ENCODE assay signal across 8 cellular contexts in the genomic region with DNA sequence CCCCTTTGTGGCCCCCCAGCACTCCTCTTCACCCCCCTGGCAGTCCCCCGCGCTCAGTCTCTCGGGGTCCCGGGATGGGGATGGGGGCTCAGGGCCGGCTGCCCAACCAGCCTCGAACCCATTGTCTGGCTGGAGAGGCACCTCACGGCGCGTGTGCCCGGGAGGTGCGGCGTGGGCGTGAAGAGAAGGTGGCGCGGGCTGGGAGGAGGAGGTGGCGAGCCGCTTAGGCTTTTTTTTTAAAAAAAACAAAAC. TPM values are rescaled to one million over a fixed set of nuclear protein-coding genes. Genes with fewer than 3 reads are reported as not detected.
A peak's percentile ranks its signal among the peaks of the same experiment; 100 is the strongest.
DNase-seq lines count a peak whose midpoint lies in the region; ATAC-seq and TF ChIP-seq lines count a peak whose summit lies in the region.

No MANE protein-coding gene starts in this region.

- H3K9me3 Mint-ChIP-seq in neural crest cell, result no peaks in the 10 kb centered on the region

- no peak for TF ChIP-seq EP300 in esophagus muscularis mucosa (IDR thresholded peaks at IDR 0.05)

- no peak overlapping the region for H3K27ac Mint-ChIP-seq in neural crest cell (ENCODE audit: unreplicated experiment)

- DNase-seq in BJ (ENCODE audit: low read depth) (no peak), RKO (ENCODE audit: low spot score) (peak; percentile 52), esophagus muscularis mucosa (ENCODE audit: extremely low spot score) (no peak), neural crest cell (ENCODE audit: low read depth, low spot score) (no peak), NCI-H2107 (lab: John Stamatoyannopoulos, UW) (no peak), dermis blood vessel endothelial cell (no peak)

- no peaks in the 10 kb centered on the region for H3K9me3 ChIP-seq in esophagus muscularis mucosa

- ATAC-seq in GM21529 (IDR thresholded peaks at IDR 0.05; ENCODE audit: unreplicated experiment) (peak; percentile 26), HG02623 (IDR thresholded peaks at IDR 0.05; ENCODE audit: unreplicated experiment) (no peak)

- H3K4me3 ChIP-seq in BJ (ENCODE audit: low read depth, low read length), result peak overlapping the region; percentile 84
- H3K4me3 ChIP-seq in esophagus muscularis mucosa, result peak overlapping the region; percentile 81 to 99 (median 88)

- no peak for TF ChIP-seq CTCF in BJ (IDR thresholded peaks at IDR 0.05; ENCODE audit: insufficient read depth, low read depth, low read length)
- TF ChIP-seq CTCF in esophagus muscularis mucosa (IDR thresholded peaks at IDR 0.05), result no peak
- no peak for TF ChIP-seq CTCF in neural crest cell (conservative IDR thresholded peaks at IDR 0.05)

- H3K27me3 ChIP-seq in BJ (ENCODE audit: control insufficient read depth, insufficient read depth, low read length), result no peaks in the 10 kb centered on the region
- no peaks in the 10 kb centered on the region for H3K27me3 ChIP-seq in esophagus muscularis mucosa

- WGBS in esophagus muscularis mucosa, result under 1% methylated on average over 17 of the region's 17 CpGs

- POLR2A ChIA-PET in BJ (lab: Charles Lee), result no interaction called here

- peaks cover 41% of the 10 kb centered on the region for H3K4me1 Mint-ChIP-seq in neural crest cell

- H3K4me1 ChIP-seq in esophagus muscularis mucosa, result peaks cover 6 to 48% (median 39%) of the 10 kb centered on the region in 4 donors

- intact Hi-C loops in esophagus muscularis mucosa (cut with DNase I), result loop anchor here (5.0 to 10.0 kb wide), 4 partner anchors 72 to 302 kb away; no protein-coding TSS in a partner anchor

- CTCF ChIA-PET in BJ (lab: Yijun Ruan, JAX), result interaction anchor here (1.3 to 1.9 kb wide), 3 partner anchors 291 to 303 kb away, joined by 3 to 6 read pairs (median 3); no protein-coding TSS in a partner anchor

- H3K36me3 ChIP-seq in BJ (ENCODE audit: control insufficient read depth, insufficient read depth, low read length) (no peaks in the 10 kb centered on the region), esophagus muscularis mucosa (no peaks in the 10 kb centered on the region)

- H3K27me3 Mint-ChIP-seq in neural crest cell (ENCODE audit: low read depth), result no peaks in the 10 kb centered on the region

- no peaks in the 10 kb centered on the region for H3K36me3 Mint-ChIP-seq in neural crest cell (ENCODE audit: low read depth)

- peak overlapping the region; percentile 98 for H3K4me3 Mint-ChIP-seq in neural crest cell

- no peak for TF ChIP-seq POLR2A in esophagus muscularis mucosa (IDR thresholded peaks at IDR 0.05; ENCODE audit: low read depth)

- peak overlapping the region; percentile 81 to 83 (median 82) for H3K27ac ChIP-seq in esophagus muscularis mucosa (replicated peaks in 1 of 4)

RNA-seq across cellular contexts. Expression of a gene that starts 0.8 kb away (rescaled TPM):
- 2.4 and 5.1 TPM in 2 replicates for polyA plus RNA-seq in BJ (2011; rRNA removed)
- polyA minus RNA-seq in BJ (2011; rRNA and poly(A)+ RNA removed), result 2.7 TPM in 2 replicates
- 10 to 100 TPM; 23.5 to 28.0 (median 23.8) TPM for total RNA-seq in esophagus muscularis mucosa
- 54.9 and 55.3 TPM in 2 replicates for total RNA-seq in neural crest cell
- total RNA-seq in dermis blood vessel endothelial cell, result 44.4 and 60.6 TPM in 2 replicates
